Comparison of ENCODE assay signal across 8 cellular contexts in genomic region chr20:3777726-3778629, GRCh38. TPM values are rescaled to one million over a fixed set of nuclear protein-coding genes. Genes with fewer than 3 reads are reported as not detected.
DNase-seq lines count a peak whose midpoint lies in the region; ATAC-seq, FAIRE-seq and TF ChIP-seq lines count a peak whose summit lies in the region.

No MANE protein-coding gene starts in this region.

- peak overlapping the region; percentile 27 for H3K4me3 ChIP-seq in RWPE2 (ENCODE audit: severe bottlenecking)
- H3K4me3 ChIP-seq in mammary epithelial cell (replicated peaks in 1 of 3; ENCODE audit: insufficient read depth in 1 of 3, low read depth in 2 of 3, low read length in 3 of 3), result peak overlapping the region; percentile 34 to 50 (median 47)
- H3K4me3 ChIP-seq in keratinocyte (ENCODE audit: control insufficient read depth in 2 of 3, extremely low read depth in 1 of 3, insufficient read depth in 2 of 3, low read depth in 1 of 3, low read length in 3 of 3), result peak overlapping the region; percentile 37 to 65 (median 48)

- BruUV-seq in mammary epithelial cell (replicated peaks; lab: Mats Ljungman, UMichigan), result no TSS peak

- no peak for FAIRE-seq in keratinocyte (lab: Jason Lieb, UNC)

- H2AFZ ChIP-seq in mammary epithelial cell (ENCODE audit: low read depth, low read length) (peak overlapping the region; percentile 95), keratinocyte (ENCODE audit: control insufficient read depth, low read length) (peak overlapping the region; percentile 89)

- H3K79me2 ChIP-seq in mammary epithelial cell (ENCODE audit: insufficient read depth, low read length) (peaks cover 7% of the 10 kb centered on the region), keratinocyte (ENCODE audit: control insufficient read depth, insufficient read depth, low read length) (no peaks in the 10 kb centered on the region)

- WGBS in mammary epithelial cell (ENCODE audit: low coverage, missing lambda C conversion rate), result 2% methylated on average over 20 of the region's 70 CpGs

- H3K9me1 ChIP-seq in keratinocyte (ENCODE audit: control insufficient read depth, extremely low read depth, insufficient read depth, low read length), result no peaks in the 10 kb centered on the region

- peak; percentile 66 for DNase-seq in activated CD4-positive, alpha-beta T cell treated with anti-CD3 and anti-CD28 coated beads for 48 hours
- no peak for DNase-seq in activated CD4-positive, alpha-beta T cell treated with anti-CD3 and anti-CD28 coated beads, Interleukin-2, amount 50 U/mL, for 4 hours
- peak; percentile 77 for DNase-seq in RWPE2 (ENCODE audit: low spot score)
- DNase-seq in mammary epithelial cell, result peak; percentile 44
- no peak for DNase-seq in keratinocyte (ENCODE audit: low read depth, low spot score)
- peak; percentile 59 to 72 for DNase-seq in stimulated activated CD4-positive, alpha-beta T cell treated with anti-CD3 and anti-CD28 coated beads, Interleukin-2, amount 100 ng/mL, for 24 hours
- DNase-seq in mesenteric fat pad (ENCODE audit: low spot score), result no peak
- DNase-seq in globus pallidus (ENCODE audit: low spot score), result no peak

- H3K36me3 ChIP-seq in RWPE2 (ENCODE audit: low read depth) (no peaks in the 10 kb centered on the region), mammary epithelial cell (ENCODE audit: insufficient read depth, low read length) (no peaks in the 10 kb centered on the region), keratinocyte (ENCODE audit: control insufficient read depth in 2 of 2, extremely low read depth in 1 of 2, insufficient read depth in 2 of 2, low read length in 2 of 2) (no peaks in the 10 kb centered on the region)

- dilution Hi-C loops in mammary epithelial cell (cut with HindIII; ENCODE audit: low sequenced_read_pairs) (loop anchor here (5.0 kb wide), 1 partner anchor 239 kb away; the partner anchor contains the start of gene RNF24), keratinocyte (cut with MboI; ENCODE audit: extremely low pct_ligation_motif_present, low sequenced_read_pairs) (no loop called here)

- in situ Hi-C loops in mammary epithelial cell (cut with MboI; ENCODE audit: low sequenced_read_pairs in 2 of 2), result no loop called here

- H3K27ac ChIP-seq in RWPE2 (ENCODE audit: poor library complexity, severe bottlenecking) (no peak overlapping the region), mammary epithelial cell (ENCODE audit: insufficient read depth, low read depth, low read length) (no peak overlapping the region), keratinocyte (ENCODE audit: control insufficient read depth, insufficient read depth, low read length) (no peak overlapping the region)

- no peak overlapping the region for H3K9ac ChIP-seq in mammary epithelial cell (ENCODE audit: insufficient read depth, low read length)
- peak overlapping the region; percentile 38 for H3K9ac ChIP-seq in keratinocyte (ENCODE audit: control insufficient read depth, extremely low read depth, insufficient read depth, low read length)

- peak; percentile 71 for ATAC-seq in RWPE2 (ENCODE audit: low read depth)

- H3K4me1 ChIP-seq in RWPE2 (ENCODE audit: insufficient read depth, poor library complexity, severe bottlenecking) (no peaks in the 10 kb centered on the region), mammary epithelial cell (ENCODE audit: insufficient read depth, low read length) (peaks cover 18% of the 10 kb centered on the region), keratinocyte (ENCODE audit: control insufficient read depth, extremely low read depth, insufficient read depth, low read length) (peaks cover 17% of the 10 kb centered on the region)

- H3K9me3 ChIP-seq in RWPE2 (ENCODE audit: severe bottlenecking), result no peaks in the 10 kb centered on the region
- no peaks in the 10 kb centered on the region for H3K9me3 ChIP-seq in mammary epithelial cell (replicated peaks; ENCODE audit: insufficient read depth, low read length)
- no peaks in the 10 kb centered on the region for H3K9me3 ChIP-seq in keratinocyte (ENCODE audit: control insufficient read depth, low read depth, low read length)

- intact Hi-C loops in mammary epithelial cell (cut with micrococcal nuclease), result no loop called here

- H3K27me3 ChIP-seq in RWPE2 (ENCODE audit: insufficient read depth, poor library complexity, severe bottlenecking) (no peaks in the 10 kb centered on the region), mammary epithelial cell (ENCODE audit: insufficient read depth, low read length) (no peaks in the 10 kb centered on the region), keratinocyte (ENCODE audit: control insufficient read depth, extremely low read depth, insufficient read depth, low read length) (peaks cover 10% of the 10 kb centered on the region)

- CTCF ChIA-PET in mammary epithelial cell (lab: Charles Lee; ENCODE audit: low non-redundant PET), result interaction anchor here (0.7 kb wide), 1 partner anchor 8 kb away, joined by 25 read pairs; the partner anchor contains the start of gene CENPB

- TF ChIP-seq CTCF in RWPE2 (IDR thresholded peaks at IDR 0.05; ENCODE audit: poor library complexity, severe bottlenecking) (peak; percentile 18), mammary epithelial cell (conservative IDR thresholded peaks at IDR 0.05 in 1 of 2, IDR thresholded peaks at IDR 0.05 in 1 of 2; ENCODE audit: extremely low read depth in 1 of 2, insufficient read depth in 1 of 2, low read depth in 1 of 2, low read length in 2 of 2) (peak in 1 of 2 donors; percentile 24), keratinocyte (optimal IDR thresholded peaks at IDR 0.05 in 1 of 3, IDR thresholded peaks at IDR 0.05 in 1 of 3, conservative IDR thresholded peaks at IDR 0.05 in 1 of 3; ENCODE audit: extremely low read depth in 1 of 3, insufficient read depth in 2 of 3, low read length in 3 of 3) (peak in 1 of 3 experiments; percentile 5)

- H4K20me1 ChIP-seq in mammary epithelial cell (ENCODE audit: insufficient read depth, low read length) (no peaks in the 10 kb centered on the region), keratinocyte (ENCODE audit: control insufficient read depth, extremely low read depth, insufficient read depth, low read length) (peaks cover 4% of the 10 kb centered on the region)

- peak overlapping the region; percentile 94 for H3K4me2 ChIP-seq in mammary epithelial cell (ENCODE audit: insufficient read depth, low read depth, low read length)
- peak overlapping the region; percentile 86 for H3K4me2 ChIP-seq in keratinocyte (ENCODE audit: control insufficient read depth, extremely low read depth, insufficient read depth, low read depth, low read length)

RNA-seq across cellular contexts. Expression of gene SPEF1, which starts 3.3 kb away (rescaled TPM):
- total RNA-seq in mammary epithelial cell, result under 1 TPM; 0.17 to 0.26 TPM
- polyA plus RNA-seq in mammary epithelial cell, result 0.08 TPM
- polyA minus RNA-seq in mammary epithelial cell, result not detected
- polyA plus RNA-seq in keratinocyte, result 0.06 to 0.09 TPM (median 0.07 TPM) in 3 replicates
- not detected for polyA plus RNA-seq in keratinocyte (2011; ENCODE audit: low read depth)
- 0.06 TPM in 1 of 2 replicates, not detected in the other for polyA plus RNA-seq in keratinocyte (2011; cell fraction: cytosol; rRNA removed)
- polyA plus RNA-seq in keratinocyte (2011; cell fraction: nucleus; rRNA removed), result 0.15 TPM in 2 replicates
- not detected in 2 replicates for polyA plus RNA-seq in keratinocyte (2012; ENCODE audit: low replicate concordance)
- not detected in 3 replicates for polyA minus RNA-seq in keratinocyte
- not detected for polyA minus RNA-seq in keratinocyte (2011; cell fraction: cytosol; rRNA and poly(A)+ RNA removed)
- polyA minus RNA-seq in keratinocyte (2011; cell fraction: nucleus; rRNA and poly(A)+ RNA removed), result not detected in 2 replicates
- not detected for total RNA-seq in mesenteric fat pad

RNA-seq across cellular contexts. Expression of gene CENPB, which starts 8.6 kb away (rescaled TPM):
- total RNA-seq in mammary epithelial cell (10 to 100 TPM; 56.8 to 72.2 TPM), mesenteric fat pad (97.3 TPM)
- polyA plus RNA-seq in mammary epithelial cell (33.5 TPM), keratinocyte (18.1 to 22.3 TPM (median 22.0 TPM) in 3 replicates)
- polyA minus RNA-seq in mammary epithelial cell (47.9 TPM), keratinocyte (19.1 to 48.1 TPM (median 20.0 TPM) in 3 replicates)
- 20.5 TPM for polyA plus RNA-seq in keratinocyte (2011; ENCODE audit: low read depth)
- 14.2 and 31.9 TPM in 2 replicates for polyA plus RNA-seq in keratinocyte (2011; cell fraction: cytosol; rRNA removed)
- polyA plus RNA-seq in keratinocyte (2011; cell fraction: nucleus; rRNA removed), result 19.2 and 26.9 TPM in 2 replicates
- polyA plus RNA-seq in keratinocyte (2012; ENCODE audit: low replicate concordance), result 19.4 and 51.1 TPM in 2 replicates
- 59.7 TPM for polyA minus RNA-seq in keratinocyte (2011; cell fraction: cytosol; rRNA and poly(A)+ RNA removed)
- polyA minus RNA-seq in keratinocyte (2011; cell fraction: nucleus; rRNA and poly(A)+ RNA removed), result 16.1 and 19.6 TPM in 2 replicates

RNA-seq across cellular contexts. Expression of gene ADISSP, which starts 10.4 kb away (rescaled TPM):
- total RNA-seq in mammary epithelial cell (10 to 100 TPM; 14.0 to 59.9 TPM), mesenteric fat pad (37.5 TPM)
- polyA plus RNA-seq in mammary epithelial cell (63.4 TPM), keratinocyte (25.8 to 44.3 TPM (median 28.2 TPM) in 3 replicates)
- polyA minus RNA-seq in mammary epithelial cell (43.5 TPM), keratinocyte (20.5 to 76.6 TPM (median 31.1 TPM) in 3 replicates)
- polyA plus RNA-seq in keratinocyte (2011; ENCODE audit: low read depth), result 4.8 TPM
- 27.4 and 60.1 TPM in 2 replicates for polyA plus RNA-seq in keratinocyte (2011; cell fraction: cytosol; rRNA removed)
- 14.8 and 21.0 TPM in 2 replicates for polyA plus RNA-seq in keratinocyte (2011; cell fraction: nucleus; rRNA removed)
- polyA plus RNA-seq in keratinocyte (2012; ENCODE audit: low replicate concordance), result 14.3 and 54.5 TPM in 2 replicates
- 90.0 TPM for polyA minus RNA-seq in keratinocyte (2011; cell fraction: cytosol; rRNA and poly(A)+ RNA removed)
- polyA minus RNA-seq in keratinocyte (2011; cell fraction: nucleus; rRNA and poly(A)+ RNA removed), result 10.8 and 13.0 TPM in 2 replicates

RNA-seq across cellular contexts. Expression of gene CDC25B, which starts 18.1 kb away (rescaled TPM):
- total RNA-seq in mammary epithelial cell (10 to 100 TPM in 1 of 2 donors, 1 to 10 TPM in 1; 5.5 to 55.5 TPM), mesenteric fat pad (18.0 TPM)
- polyA plus RNA-seq in mammary epithelial cell (45.8 TPM), keratinocyte (15.0 to 41.5 TPM (median 23.5 TPM) in 3 replicates)
- polyA minus RNA-seq in mammary epithelial cell (80.2 TPM), keratinocyte (19.1 to 77.3 TPM (median 28.9 TPM) in 3 replicates)
- polyA plus RNA-seq in keratinocyte (2011; ENCODE audit: low read depth), result 35.9 TPM
- polyA plus RNA-seq in keratinocyte (2011; cell fraction: cytosol; rRNA removed), result 31.9 and 57.1 TPM in 2 replicates
- 89.9 and 117 TPM in 2 replicates for polyA plus RNA-seq in keratinocyte (2011; cell fraction: nucleus; rRNA removed)
- 14.3 and 38.5 TPM in 2 replicates for polyA plus RNA-seq in keratinocyte (2012; ENCODE audit: low replicate concordance)
- polyA minus RNA-seq in keratinocyte (2011; cell fraction: cytosol; rRNA and poly(A)+ RNA removed), result 34.5 TPM
- 18.8 and 36.4 TPM in 2 replicates for polyA minus RNA-seq in keratinocyte (2011; cell fraction: nucleus; rRNA and poly(A)+ RNA removed)

RNA-seq across cellular contexts. Expression of gene AP5S1, which starts 42.4 kb away (rescaled TPM):
- total RNA-seq in mammary epithelial cell (10 to 100 TPM; 14.9 to 15.5 TPM), mesenteric fat pad (13.2 TPM)
- polyA plus RNA-seq in mammary epithelial cell (11.5 TPM), keratinocyte (4.3 to 9.0 TPM (median 5.2 TPM) in 3 replicates)
- polyA minus RNA-seq in mammary epithelial cell (22.3 TPM), keratinocyte (5.6 to 13.5 TPM (median 6.1 TPM) in 3 replicates)
- polyA plus RNA-seq in keratinocyte (2011; ENCODE audit: low read depth), result 0.51 TPM
- 4.2 and 7.7 TPM in 2 replicates for polyA plus RNA-seq in keratinocyte (2011; cell fraction: cytosol; rRNA removed)
- 4.5 and 6.2 TPM in 2 replicates for polyA plus RNA-seq in keratinocyte (2011; cell fraction: nucleus; rRNA removed)
- 3.2 and 9.7 TPM in 2 replicates for polyA plus RNA-seq in keratinocyte (2012; ENCODE audit: low replicate concordance)
- polyA minus RNA-seq in keratinocyte (2011; cell fraction: cytosol; rRNA and poly(A)+ RNA removed), result 9.8 TPM
- 5.9 and 7.0 TPM in 2 replicates for polyA minus RNA-seq in keratinocyte (2011; cell fraction: nucleus; rRNA and poly(A)+ RNA removed)

Comparison
In these comparisons a context has a peak if more than half of its experiments do, and no peak if none do; other contexts are left out.
1. DNase-seq: peak in activated CD4-positive, alpha-beta T cell treated with anti-CD3 and anti-CD28 coated beads for 48 hours (single experiment), RWPE2 (single experiment), mammary epithelial cell (single experiment) and stimulated activated CD4-positive, alpha-beta T cell treated with anti-CD3 and anti-CD28 coated beads, Interleukin-2, amount 100 ng/mL, for 24 hours (2 of 2); none in activated CD4-positive, alpha-beta T cell treated with anti-CD3 and anti-CD28 coated beads, Interleukin-2, amount 50 U/mL, for 4 hours (0 of 2), keratinocyte (single experiment), mesenteric fat pad (single experiment) and globus pallidus (single experiment).
2. Peak in every context shown above with its lines, with median percentiles within 50 percentile points of each other: H3K4me3 ChIP-seq.